In genomic region chr3:143443851-143444331, GRCh38 we compare ENCODE assay signal across 9 cellular contexts.
DNase-seq lines count a peak whose midpoint lies in the region; ATAC-seq, FAIRE-seq and TF ChIP-seq lines count a peak whose summit lies in the region.
"Had no signal": no experiment of that assay in that cellular context is flagged by ENCODE, and none has a peak within 500 bp of the region (broad histone marks: within the 10 kb centered on the region; RNA-seq: fewer than 3 reads in every experiment).

No MANE protein-coding gene starts in this region.

- peak; percentile 97 for FAIRE-seq in astrocyte (lab: Jason Lieb, UNC)

- peak; percentile 82 to 88 for TF ChIP-seq EP300 in tibial nerve (IDR thresholded peaks at IDR 0.05)

- no peak for ATAC-seq in GM21576 (IDR thresholded peaks at IDR 0.05; ENCODE audit: unreplicated experiment)

- peak overlapping the region; percentile 63 for H3K27ac Mint-ChIP-seq in astrocyte (ENCODE audit: unreplicated experiment)

- no peak for TF ChIP-seq POLR2A in tibial nerve (IDR thresholded peaks at IDR 0.05)

- H3K27me3 ChIP-seq in astrocyte (ENCODE audit: insufficient read depth, low read length): no peaks in the 10 kb centered on the region
- H3K27me3 ChIP-seq in tibial nerve: no peaks in the 10 kb centered on the region

- H3K36me3 ChIP-seq in astrocyte (ENCODE audit: insufficient read depth, low read length) (no peaks in the 10 kb centered on the region), tibial nerve (no peaks in the 10 kb centered on the region)

- H3K4me2 ChIP-seq in astrocyte (ENCODE audit: low read length): peak overlapping the region; percentile 51

- peaks cover 28% of the 10 kb centered on the region for H3K4me1 Mint-ChIP-seq in astrocyte (ENCODE audit: low read depth, unreplicated experiment)
- H3K4me1 Mint-ChIP-seq: nephron had no signal

- peak overlapping the region; percentile 19 for H3K9ac ChIP-seq in astrocyte (ENCODE audit: low read length)

- H3K9me3 ChIP-seq in astrocyte (ENCODE audit: insufficient read depth, low read depth, low read length): no peaks in the 10 kb centered on the region
- no peaks in the 10 kb centered on the region for H3K9me3 ChIP-seq in tibial nerve

- TF ChIP-seq CTCF in astrocyte (IDR thresholded peaks at IDR 0.05; ENCODE audit: insufficient read depth, low read depth, low read length): no peak
- no peak for TF ChIP-seq CTCF in tibial nerve (IDR thresholded peaks at IDR 0.05)

- 36 to 39% methylated on average over 6 of the region's 6 CpGs for WGBS in tibial nerve, 2 donors

- H3K36me3 Mint-ChIP-seq in astrocyte (ENCODE audit: low read depth, unreplicated experiment): no peaks in the 10 kb centered on the region

- peaks cover 25% of the 10 kb centered on the region for H3K4me1 ChIP-seq in astrocyte (ENCODE audit: insufficient read depth, low read length)
- peaks cover 0 to 4% (median 0%) of the 10 kb centered on the region in 4 donors for H3K4me1 ChIP-seq in tibial nerve

- no peak overlapping the region for H3K4me3 Mint-ChIP-seq in astrocyte (ENCODE audit: unreplicated experiment)
- H3K4me3 Mint-ChIP-seq: nephron had no signal

- H3K9me3 Mint-ChIP-seq in astrocyte (ENCODE audit: unreplicated experiment): peaks cover 5% of the 10 kb centered on the region
- H3K9me3 Mint-ChIP-seq: nephron had no signal

- H3K27me3 Mint-ChIP-seq in astrocyte (ENCODE audit: low read depth, unreplicated experiment): peaks cover 4% of the 10 kb centered on the region

- intact Hi-C loops in head of caudate nucleus (cut with DNase I): no loop called here

- no peaks in the 10 kb centered on the region for H4K20me1 ChIP-seq in astrocyte (ENCODE audit: insufficient read depth, low read length)

- peak; percentile 79 for DNase-seq in DMS153 (lab: John Stamatoyannopoulos, UW)
- peak; percentile 76 for DNase-seq in NCI-H460 (ENCODE audit: extremely low read depth, low read depth)
- peak; percentile 99 for DNase-seq in astrocyte (ENCODE audit: low read depth)
- DNase-seq in kidney tubule cell (ENCODE audit: low spot score): peak; percentile 100
- DNase-seq in tibial nerve (ENCODE audit: low spot score in 2 of 2): peak in 1 of 2 donors; percentile 68
- DNase-seq in NCI-H2227 (lab: John Stamatoyannopoulos, UW; ENCODE audit: unreplicated experiment): no peak
- DNase-seq in head of caudate nucleus: no peak

- H3K79me2 ChIP-seq in astrocyte (ENCODE audit: insufficient read depth, low read length): no peaks in the 10 kb centered on the region

- H3K27ac ChIP-seq in astrocyte (ENCODE audit: low read depth, low read length): peak overlapping the region; percentile 69
- H3K27ac ChIP-seq in tibial nerve: peak overlapping the region in 2 of 4 donors; percentile 18 to 69

- H3K4me3 ChIP-seq in astrocyte (ENCODE audit: insufficient read depth, low read depth, low read length): peak overlapping the region; percentile 19
- H3K4me3 ChIP-seq in tibial nerve: no peak overlapping the region

- peak overlapping the region; percentile 57 for H2AFZ ChIP-seq in astrocyte (ENCODE audit: low read depth, low read length)

Comparison
In these comparisons a context has a peak if more than half of its experiments do, and no peak if none do; other contexts are left out.
1. DNase-seq: peak in DMS153 (single experiment), NCI-H460 (single experiment), astrocyte (single experiment) and kidney tubule cell (single experiment); none in NCI-H2227 (single experiment) and head of caudate nucleus (0 of 42).